ENCODE assay signal across 8 cellular contexts in genomic region chr6:44655368-44656342, GRCh38.
DNase-seq lines count a peak whose midpoint lies in the region; ATAC-seq, FAIRE-seq and TF ChIP-seq lines count a peak whose summit lies in the region.

No MANE protein-coding gene starts in this region.

- H2AFZ ChIP-seq in Karpas-422 (ENCODE audit: low read length) (no peak overlapping the region), SK-N-SH (ENCODE audit: low read depth) (peak overlapping the region; percentile 70; the same call in 1 of the 2 replicates)

- peak; percentile 58 to 93 (median 90) for ATAC-seq in pancreas

- H3K4me3 ChIP-seq in Karpas-422 (ENCODE audit: low read length), result no peak overlapping the region
- H3K4me3 ChIP-seq in SK-N-SH (ENCODE audit: low read depth in 2 of 2, low read length in 1 of 2), result peak overlapping the region in 1 of 2 experiments; percentile 44; a peak in 1 of 4 replicates
- H3K4me3 ChIP-seq in pancreas, result no peak overlapping the region
- no peak overlapping the region for H3K4me3 ChIP-seq in tibial nerve

- H3K27ac ChIP-seq in Karpas-422 (ENCODE audit: low read length) (no peak overlapping the region), SK-N-SH (ENCODE audit: low read depth in 2 of 2, low read length in 1 of 2) (no peak overlapping the region), pancreas (peak overlapping the region in 1 of 4 donors; percentile 23), tibial nerve (peak overlapping the region in 1 of 4 donors; percentile 41)

- H3K9ac ChIP-seq in Karpas-422 (ENCODE audit: low read length) (no peak overlapping the region), SK-N-SH (no peak overlapping the region)

- peak; percentile 96 for TF ChIP-seq CTCF in SK-N-SH (IDR thresholded peaks at IDR 0.05)
- peak; percentile 82 to 93 (median 85) for TF ChIP-seq CTCF in pancreas (IDR thresholded peaks at IDR 0.05)
- TF ChIP-seq CTCF in tibial nerve (IDR thresholded peaks at IDR 0.05), result peak; percentile 93 to 98 (median 96)

- peak; percentile 33 to 70 (median 43) for DNase-seq in NCI-H1417 (lab: John Stamatoyannopoulos, UW)
- DNase-seq in NCI-H1417 treated with DMSO at 0.1 percent for 48 hours (lab: John Stamatoyannopoulos, UW), result no peak
- DNase-seq in Karpas-422, result peak; percentile 79
- DNase-seq in SK-N-SH, result peak; percentile 79
- peak; percentile 42 to 69 (median 52) for DNase-seq in activated naive CD4-positive, alpha-beta T cell (lab: John Stamatoyannopoulos, UW)
- peak; percentile 72 for DNase-seq in glomerular visceral epithelial cell (ENCODE audit: extremely low spot score)
- DNase-seq in pancreas, result peak; percentile 28 to 90 (median 68)
- DNase-seq in tibial nerve (ENCODE audit: low spot score in 2 of 2), result peak; percentile 57 to 89

- H3K9me3 ChIP-seq in Karpas-422 (ENCODE audit: low read length), result no peaks in the 10 kb centered on the region
- H3K9me3 ChIP-seq in SK-N-SH, result no peaks in the 10 kb centered on the region
- no peaks in the 10 kb centered on the region for H3K9me3 ChIP-seq in pancreas
- no peaks in the 10 kb centered on the region for H3K9me3 ChIP-seq in tibial nerve

- POLR2A ChIA-PET in SK-N-SH (lab: Yijun Ruan, JAX), result interaction anchor here (1.0 kb wide), 2 partner anchors 136 to 722 kb away, joined by 3 read pairs; partner anchors contain the start of gene SUPT3H

- H4K20me1 ChIP-seq in Karpas-422 (ENCODE audit: insufficient read depth, low read depth, low read length) (no peaks in the 10 kb centered on the region), SK-N-SH (ENCODE audit: insufficient read depth) (no peaks in the 10 kb centered on the region)

- no peaks in the 10 kb centered on the region for H3K27me3 ChIP-seq in Karpas-422 (ENCODE audit: low read length)
- H3K27me3 ChIP-seq in SK-N-SH (ENCODE audit: insufficient read depth), result no peaks in the 10 kb centered on the region
- H3K27me3 ChIP-seq in pancreas, result no peaks in the 10 kb centered on the region
- H3K27me3 ChIP-seq in tibial nerve, result no peaks in the 10 kb centered on the region

- H3K4me2 ChIP-seq in Karpas-422 (ENCODE audit: low read depth, low read length, poor library complexity, severe bottlenecking), result no peak overlapping the region
- H3K4me2 ChIP-seq in SK-N-SH, result no peak overlapping the region

- FAIRE-seq in pancreas (lab: Jason Lieb, UNC), result no peak

- intact Hi-C loops in pancreas (cut with DNase I), result loop anchor here in 2 of 3 donors (5.0 to 10.0 kb wide), 2 partner anchors 759 to 1062 kb away; no protein-coding TSS in a partner anchor

- peaks cover 2% of the 10 kb centered on the region for H3F3A ChIP-seq in SK-N-SH (replicated peaks; ENCODE audit: insufficient read depth)

- no peaks in the 10 kb centered on the region for H3K4me1 ChIP-seq in Karpas-422 (ENCODE audit: low read length)
- H3K4me1 ChIP-seq in SK-N-SH (ENCODE audit: control insufficient read depth in 1 of 2, insufficient read depth in 2 of 2, low read depth in 1 of 2, low read length in 1 of 2), result peaks cover 2 to 4% of the 10 kb centered on the region in 2 experiments; a peak in 3 of 4 replicates
- no peaks in the 10 kb centered on the region for H3K4me1 ChIP-seq in pancreas
- peaks cover 0 to 11% (median 1%) of the 10 kb centered on the region in 4 donors for H3K4me1 ChIP-seq in tibial nerve

- H3K79me2 ChIP-seq in Karpas-422 (ENCODE audit: low read length), result no peaks in the 10 kb centered on the region
- no peaks in the 10 kb centered on the region for H3K79me2 ChIP-seq in SK-N-SH (ENCODE audit: insufficient read depth)

- 16% methylated on average over 18 of the region's 26 CpGs for WGBS in SK-N-SH (ENCODE audit: low lambda C conversion rate)
- 21 to 25% methylated on average over 26 of the region's 26 CpGs for WGBS in pancreas, 2 donors
- 32 to 34% methylated on average over 25 to 26 of the region's 26 CpGs for whole genome bisulfite sequencing in tibial nerve, 2 donors

- TF ChIP-seq EP300 in SK-N-SH (IDR thresholded peaks at IDR 0.05; ENCODE audit: borderline replicate concordance in 1 of 2, low read depth in 1 of 2, low read length in 1 of 2), result no peak
- TF ChIP-seq EP300 in tibial nerve (IDR thresholded peaks at IDR 0.05), result peak; percentile 57 to 89

- H3K9me2 ChIP-seq in Karpas-422 (replicated peaks; ENCODE audit: insufficient read depth, low read length) (no peaks in the 10 kb centered on the region), SK-N-SH (no peaks in the 10 kb centered on the region)

- H3K36me3 ChIP-seq in Karpas-422 (ENCODE audit: insufficient read depth, low read length), result no peaks in the 10 kb centered on the region
- no peaks in the 10 kb centered on the region for H3K36me3 ChIP-seq in SK-N-SH (replicated peaks in 1 of 2; ENCODE audit: control insufficient read depth in 1 of 2, insufficient read depth in 2 of 2, low read length in 1 of 2)
- no peaks in the 10 kb centered on the region for H3K36me3 ChIP-seq in pancreas
- no peaks in the 10 kb centered on the region for H3K36me3 ChIP-seq in tibial nerve

- TF ChIP-seq RAD21 in SK-N-SH (IDR thresholded peaks at IDR 0.05; ENCODE audit: low read length), result peak; percentile 95

- TF ChIP-seq POLR2A in tibial nerve (IDR thresholded peaks at IDR 0.05), result no peak

- CTCF ChIA-PET in SK-N-SH (lab: Yijun Ruan, JAX), result interaction anchor here (0.6 to 4.8 kb wide), 91 partner anchors 9 to 1272 kb away, joined by 3 to 45 read pairs (median 4); partner anchors contain the start of gene SUPT3H

TF ChIP-seq in SK-N-SH, 30 proteins besides CTCF, POLR2A, EP300 and RAD21:
- TF ChIP-seq ELF1 (IDR thresholded peaks at IDR 0.05) (no peak), JUND (IDR thresholded peaks at IDR 0.05) (no peak), SMC3 (IDR thresholded peaks at IDR 0.05; ENCODE audit: low read depth, low read length) (peak; percentile 96), PBX3 (IDR thresholded peaks at IDR 0.05) (no peak), CHD2 (IDR thresholded peaks at IDR 0.05; ENCODE audit: low read length, partially characterized antibody) (no peak)
